In the genomic region with DNA sequence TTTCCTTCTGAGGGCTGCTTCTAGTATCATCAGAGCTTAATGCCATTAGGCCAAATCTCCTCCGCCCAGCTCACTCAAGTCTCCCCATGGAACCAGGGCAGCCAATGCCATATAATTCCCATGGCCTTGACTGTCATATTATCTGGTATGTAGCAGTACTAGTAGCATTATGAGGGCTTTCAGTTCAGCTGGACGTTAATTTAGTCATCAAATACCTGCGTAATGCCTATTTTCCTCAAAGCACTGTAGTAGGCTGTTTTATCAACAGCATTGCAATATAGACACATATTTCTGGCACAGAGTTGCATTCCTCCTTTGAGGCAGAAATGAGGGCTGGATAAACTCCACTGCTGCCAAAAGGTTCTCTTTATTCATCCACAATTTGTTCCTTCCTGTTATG, we compare ENCODE assay signal across 8 cellular contexts. TPM values are rescaled to one million over a fixed set of nuclear protein-coding genes. Genes with fewer than 3 reads are reported as not detected.
DNase-seq lines count a peak whose midpoint lies in the region; ATAC-seq and TF ChIP-seq lines count a peak whose summit lies in the region.

No MANE protein-coding gene starts in this region.

- no peak overlapping the region for H3K4ac ChIP-seq in neuronal stem cell (ENCODE audit: low read length)

- no peak overlapping the region for H4K91ac ChIP-seq in neuronal stem cell (ENCODE audit: low read depth, low read length, poor library complexity)

- H3K79me1 ChIP-seq in neuronal stem cell (ENCODE audit: low read depth, low read length), result peaks cover 4% of the 10 kb centered on the region

- intact Hi-C loops in CD4-positive, alpha-beta memory T cell (cut with micrococcal nuclease), result loop anchor here (5.0 kb wide), 2 partner anchors 103 to 313 kb away; a partner anchor contains a TSS

- H3K23ac ChIP-seq in neuronal stem cell (ENCODE audit: low read depth, low read length, poor library complexity), result no peak overlapping the region

- H3F3A ChIP-seq in OCI-LY1 (ENCODE audit: insufficient read depth, low read length), result peaks cover 5% of the 10 kb centered on the region; the same call in 1 of the 2 replicates

- peak overlapping the region; percentile 92 to 98 (median 96) for H3K4me3 Mint-ChIP-seq in CD4-positive, alpha-beta memory T cell
- peak overlapping the region; percentile 94 for H3K4me3 Mint-ChIP-seq in endodermal cell

- no peak for DNase-seq in CD4-positive, alpha-beta memory T cell
- DNase-seq in endodermal cell (no peak), osteoblast (ENCODE audit: insufficient read length, low spot score, missing footprints) (peak; percentile 84), mesenteric fat pad (ENCODE audit: low spot score) (no peak), neuronal stem cell (ENCODE audit: low spot score) (no peak), left lobe of liver (ENCODE audit: low spot score) (no peak), AML-193 (lab: John Stamatoyannopoulos, UW) (no peak)

- no peaks in the 10 kb centered on the region for H3K36me3 ChIP-seq in CD4-positive, alpha-beta memory T cell (ENCODE audit: insufficient read depth, low read length)
- H3K36me3 ChIP-seq in OCI-LY1 (ENCODE audit: insufficient read depth, low read length), result peaks cover 30% of the 10 kb centered on the region
- H3K36me3 ChIP-seq in endodermal cell (ENCODE audit: control insufficient read depth, insufficient read depth, low read length), result peaks cover 10% of the 10 kb centered on the region
- peaks cover 22% of the 10 kb centered on the region for H3K36me3 ChIP-seq in osteoblast (ENCODE audit: insufficient read depth, low read length)
- peaks cover 0 to 10% of the 10 kb centered on the region in 2 donors for H3K36me3 ChIP-seq in neuronal stem cell (replicated peaks in 1 of 2; ENCODE audit: control insufficient read depth in 2 of 2, insufficient read depth in 2 of 2, low read length in 2 of 2)

- peak overlapping the region; percentile 25 to 97 (median 96) for H3K27ac Mint-ChIP-seq in CD4-positive, alpha-beta memory T cell
- H3K27ac Mint-ChIP-seq in endodermal cell, result no peak overlapping the region

- H2AFZ ChIP-seq in OCI-LY1 (ENCODE audit: low read length) (no peak overlapping the region), osteoblast (ENCODE audit: low read length) (no peak overlapping the region), neuronal stem cell (ENCODE audit: low read length) (no peak overlapping the region)

- CTCF ChIA-PET in CD4-positive, alpha-beta memory T cell (lab: Charles Lee; ENCODE audit: partially characterized antibody), result interaction anchor here (1.0 to 1.7 kb wide), 4 partner anchors 15 to 236 kb away, joined by 3 to 6 read pairs (median 3); no protein-coding TSS in a partner anchor

- 92 to 95% methylated on average over 2 to 3 of the region's 3 CpGs for WGBS in endodermal cell (ENCODE audit: insufficient coverage in 1 of 2, insufficient read length in 1 of 2), 2 experiments
- WGBS in neuronal stem cell (ENCODE audit: extremely low coverage in 2 of 2, insufficient read length in 2 of 2, insufficient replicate concordance in 1 of 2), 2 donors, result no CpG with 5 or more reads among the region's 3 CpGs

- no peak overlapping the region for H2BK5ac ChIP-seq in neuronal stem cell (ENCODE audit: low read length)

- H3K18ac ChIP-seq in neuronal stem cell (ENCODE audit: low read length), result no peak overlapping the region

- H3K27me3 Mint-ChIP-seq in CD4-positive, alpha-beta memory T cell, result no peaks in the 10 kb centered on the region
- no peaks in the 10 kb centered on the region for H3K27me3 Mint-ChIP-seq in endodermal cell (ENCODE audit: insufficient read depth)

- peaks cover 53% of the 10 kb centered on the region for H3K4me1 ChIP-seq in CD4-positive, alpha-beta memory T cell (ENCODE audit: insufficient read depth, low read length)
- peaks cover 29% of the 10 kb centered on the region for H3K4me1 ChIP-seq in OCI-LY1 (ENCODE audit: insufficient read depth, low read length, severe bottlenecking)
- peaks cover 6% of the 10 kb centered on the region for H3K4me1 ChIP-seq in endodermal cell (ENCODE audit: control insufficient read depth, insufficient read depth, low read length)
- H3K4me1 ChIP-seq in osteoblast (ENCODE audit: insufficient read depth, low read length), result peaks cover 35% of the 10 kb centered on the region
- peaks cover 3 to 10% of the 10 kb centered on the region in 2 donors for H3K4me1 ChIP-seq in neuronal stem cell (ENCODE audit: control insufficient read depth in 2 of 2, insufficient read depth in 1 of 2, low read depth in 1 of 2, low read length in 2 of 2)

- H2BK15ac ChIP-seq in neuronal stem cell (ENCODE audit: low read length), result no peak overlapping the region

- H3K9ac ChIP-seq in OCI-LY1 (ENCODE audit: low read length) (peak overlapping the region; percentile 74), endodermal cell (ENCODE audit: extremely low read depth, low read length, poor library complexity, severe bottlenecking) (no peak overlapping the region), neuronal stem cell (ENCODE audit: low read depth, low read length, poor library complexity) (no peak overlapping the region)

- no peak overlapping the region for H4K8ac ChIP-seq in neuronal stem cell (ENCODE audit: low read depth, low read length)

- no peak overlapping the region for H3K14ac ChIP-seq in neuronal stem cell (ENCODE audit: low read length)

- no peak overlapping the region for H2BK12ac ChIP-seq in neuronal stem cell (ENCODE audit: low read length)

- H3K4me2 ChIP-seq in OCI-LY1 (ENCODE audit: low read length) (peak overlapping the region; percentile 86), osteoblast (ENCODE audit: insufficient read depth, low read length) (peak overlapping the region; percentile 83), neuronal stem cell (ENCODE audit: insufficient read depth, low read length, poor library complexity, severe bottlenecking) (no peak overlapping the region)

- no peak overlapping the region for H2BK120ac ChIP-seq in neuronal stem cell (ENCODE audit: low read depth, low read length)

- H2AK5ac ChIP-seq in neuronal stem cell (ENCODE audit: low read depth, low read length), result no peak overlapping the region

- no peaks in the 10 kb centered on the region for H3K9me2 ChIP-seq in OCI-LY1 (ENCODE audit: low read depth, low read length)

- no peak for ATAC-seq in left lobe of liver

- POLR2A ChIA-PET in CD4-positive, alpha-beta memory T cell (lab: Charles Lee; ENCODE audit: partially characterized antibody), result interaction anchor here (0.6 to 5.2 kb wide), 3 partner anchors 21 to 324 kb away, joined by 3 to 42 read pairs (median 4); no protein-coding TSS in a partner anchor

- H3K27me3 ChIP-seq in CD4-positive, alpha-beta memory T cell (ENCODE audit: insufficient read depth, low read length), result no peaks in the 10 kb centered on the region
- H3K27me3 ChIP-seq in OCI-LY1 (ENCODE audit: insufficient read depth, low read length) (no peaks in the 10 kb centered on the region), endodermal cell (ENCODE audit: control insufficient read depth, insufficient read depth, low read length, poor library complexity, severe bottlenecking) (no peaks in the 10 kb centered on the region), osteoblast (ENCODE audit: insufficient read depth, low read length) (no peaks in the 10 kb centered on the region), neuronal stem cell (ENCODE audit: control insufficient read depth in 3 of 3, insufficient read depth in 3 of 3, low read depth in 1 of 3, low read length in 3 of 3) (no peaks in the 10 kb centered on the region)

- H4K20me1 ChIP-seq in OCI-LY1 (ENCODE audit: insufficient read depth, low read length) (no peaks in the 10 kb centered on the region), osteoblast (ENCODE audit: insufficient read depth, low read length) (peaks cover 10% of the 10 kb centered on the region)

- H3K4me1 Mint-ChIP-seq in CD4-positive, alpha-beta memory T cell, result peaks cover 36 to 72% (median 51%) of the 10 kb centered on the region in 4 donors
- H3K4me1 Mint-ChIP-seq in endodermal cell, result peaks cover 21% of the 10 kb centered on the region

- no peaks in the 10 kb centered on the region for H3K9me3 ChIP-seq in CD4-positive, alpha-beta memory T cell (ENCODE audit: control insufficient read depth in 1 of 2, low read length in 2 of 2)
- no peaks in the 10 kb centered on the region for H3K9me3 ChIP-seq in OCI-LY1 (ENCODE audit: low read length)
- no peaks in the 10 kb centered on the region for H3K9me3 ChIP-seq in endodermal cell (ENCODE audit: control insufficient read depth, low read length)
- H3K9me3 ChIP-seq in osteoblast (ENCODE audit: low read depth, low read length), result no peaks in the 10 kb centered on the region
- H3K9me3 ChIP-seq in neuronal stem cell (replicated peaks in 1 of 2; ENCODE audit: control insufficient read depth in 2 of 2, insufficient read depth in 1 of 2, low read depth in 1 of 2, low read length in 2 of 2), result peaks cover 0 to 4% of the 10 kb centered on the region in 2 donors

- peaks cover 13 to 39% of the 10 kb centered on the region in 2 donors for H3K36me3 Mint-ChIP-seq in CD4-positive, alpha-beta memory T cell
- peaks cover 19% of the 10 kb centered on the region for H3K36me3 Mint-ChIP-seq in endodermal cell (ENCODE audit: low read depth)

- peak overlapping the region; percentile 92 for H3K27ac ChIP-seq in CD4-positive, alpha-beta memory T cell (ENCODE audit: low read depth, low read length)
- peak overlapping the region; percentile 59 for H3K27ac ChIP-seq in OCI-LY1 (ENCODE audit: low read depth, low read length, poor library complexity, severe bottlenecking)
- no peak overlapping the region for H3K27ac ChIP-seq in endodermal cell (ENCODE audit: low read depth, low read length)
- peak overlapping the region; percentile 97 for H3K27ac ChIP-seq in osteoblast (ENCODE audit: low read depth, low read length)
- no peak overlapping the region for H3K27ac ChIP-seq in neuronal stem cell (replicated peaks; ENCODE audit: low read length)

- H3K4me3 ChIP-seq in CD4-positive, alpha-beta memory T cell (ENCODE audit: low read length in 2 of 2), result peak overlapping the region; percentile 85 to 96
- H3K4me3 ChIP-seq in OCI-LY1 (ENCODE audit: low read depth, low read length, poor library complexity, severe bottlenecking) (peak overlapping the region; percentile 73), endodermal cell (ENCODE audit: low read length) (peak overlapping the region; percentile 97), osteoblast (ENCODE audit: insufficient read depth, low read length) (peak overlapping the region; percentile 93), neuronal stem cell (ENCODE audit: low read length in 2 of 2) (peak overlapping the region in 1 of 2 donors; percentile 81)

- peaks cover 0 to 4% (median 0%) of the 10 kb centered on the region in 8 donors for H3K9me3 Mint-ChIP-seq in CD4-positive, alpha-beta memory T cell
- peaks cover 11% of the 10 kb centered on the region for H3K9me3 Mint-ChIP-seq in endodermal cell

- TF ChIP-seq CTCF in OCI-LY1 (IDR thresholded peaks at IDR 0.05; ENCODE audit: low read length), result no peak
- TF ChIP-seq CTCF in endodermal cell (conservative IDR thresholded peaks at IDR 0.05), result no peak
- TF ChIP-seq CTCF in osteoblast (IDR thresholded peaks at IDR 0.05; ENCODE audit: extremely low read depth, low read depth, low read length), result no peak

- H3K79me2 ChIP-seq in OCI-LY1 (ENCODE audit: insufficient read depth, low read length) (peaks cover 60% of the 10 kb centered on the region), osteoblast (ENCODE audit: insufficient read depth, low read length) (peaks cover 72% of the 10 kb centered on the region)

RNA-seq across cellular contexts. Expression of a gene that starts 1.7 kb away (rescaled TPM):
- 10 to 100 TPM; 35.2 to 38.9 TPM for total RNA-seq in CD4-positive, alpha-beta memory T cell
- polyA plus RNA-seq in CD4-positive, alpha-beta memory T cell, result 10 to 100 TPM; 36.8 to 37.3 TPM
- total RNA-seq in endodermal cell (10 to 100 TPM; 20.5 to 29.0 TPM), osteoblast (182 and 210 TPM in 2 replicates), mesenteric fat pad (81.7 TPM), left lobe of liver (28.5 TPM)
- 40.9 TPM for polyA plus RNA-seq in endodermal cell (2013, experiment 1 of 2)
- polyA plus RNA-seq in endodermal cell (2013, experiment 2 of 2), result 43.1 TPM
- 26.1 TPM for polyA plus RNA-seq in neuronal stem cell (2013, experiment 1 of 2)
- 26.9 TPM for polyA plus RNA-seq in neuronal stem cell (2013, experiment 2 of 2)

RNA-seq across cellular contexts. Expression of a gene that starts 1.8 kb away (rescaled TPM):
- total RNA-seq in CD4-positive, alpha-beta memory T cell, result under 1 TPM in 1 of 2 experiments, not detected in 1; 0.25 TPM
- polyA plus RNA-seq in CD4-positive, alpha-beta memory T cell, result not detected
- total RNA-seq in endodermal cell, result under 1 TPM in 1 of 2 donors, not detected in 1; 0.15 TPM
- not detected for polyA plus RNA-seq in endodermal cell (2013, experiment 1 of 2)
- polyA plus RNA-seq in endodermal cell (2013, experiment 2 of 2), result 0.33 TPM
- total RNA-seq in osteoblast, result under 0.01 TPM in 1 of 2 replicates, not detected in the other
- total RNA-seq in mesenteric fat pad, result not detected
- polyA plus RNA-seq in neuronal stem cell (2013, experiment 1 of 2), result 0.13 TPM
- 0.14 TPM for polyA plus RNA-seq in neuronal stem cell (2013, experiment 2 of 2)
- total RNA-seq in left lobe of liver, result 0.10 TPM

RNA-seq across cellular contexts. Expression of a gene that starts 57.0 kb away (rescaled TPM):
- total RNA-seq in CD4-positive, alpha-beta memory T cell, result 1 to 10 TPM; 3.1 to 3.2 TPM
- 1 to 10 TPM in 1 of 2 donors, under 1 TPM in 1; 0.67 to 5.4 TPM for polyA plus RNA-seq in CD4-positive, alpha-beta memory T cell
- total RNA-seq in endodermal cell (under 1 TPM; 0.42 TPM), osteoblast (3.3 and 3.5 TPM in 2 replicates), mesenteric fat pad (0.29 TPM), left lobe of liver (0.13 TPM)
- 0.18 TPM for polyA plus RNA-seq in endodermal cell (2013, experiment 1 of 2)
- polyA plus RNA-seq in endodermal cell (2013, experiment 2 of 2), result 0.41 TPM
- polyA plus RNA-seq in neuronal stem cell (2013, experiment 1 of 2), result 0.24 TPM
- 0.25 TPM for polyA plus RNA-seq in neuronal stem cell (2013, experiment 2 of 2)

Comparison
In these comparisons a context has a peak if more than half of its experiments do, and no peak if none do; other contexts are left out.
1. H3K27ac ChIP-seq: peak in CD4-positive, alpha-beta memory T cell (single experiment), OCI-LY1 (single experiment) and osteoblast (single experiment); none in endodermal cell (single experiment) and neuronal stem cell (single experiment).